Comparison of ENCODE assay signal across 1 cellular context in genomic region chr13:75906315-75906714, GRCh38.
TF ChIP-seq lines count a peak whose summit lies in the region.

No MANE protein-coding gene starts in this region.

TF ChIP-seq in GM23338, 12 proteins besides CTCF, POLR2A, EP300 and RAD21 (continued from another document):
- TF ChIP-seq ZNF462 (CRISPR knock-in tag; IDR thresholded peaks at IDR 0.05) (no peak), NANOG (IDR thresholded peaks at IDR 0.05; ENCODE audit: borderline replicate concordance) (no peak), JUNB (IDR thresholded peaks at IDR 0.05; ENCODE audit: unreplicated experiment) (no peak), ZNF114 (CRISPR knock-in tag; IDR thresholded peaks at IDR 0.05) (no peak), EZH2 (IDR thresholded peaks at IDR 0.05; ENCODE audit: low read depth, unreplicated experiment) (no peak), REST (IDR thresholded peaks at IDR 0.05; ENCODE audit: unreplicated experiment) (no peak), POLR2AphosphoS5 (IDR thresholded peaks at IDR 0.05; ENCODE audit: low read depth) (no peak)
